1 cellular context compared by ENCODE assay signal in genomic region chr7:116454377-116454776, GRCh38.
TF ChIP-seq lines count a peak whose summit lies in the region.

No MANE protein-coding gene starts in this region.

TF ChIP-seq in HCT116, 20 proteins besides CTCF, POLR2A, EP300 and RAD21 (continued from another document):
- TF ChIP-seq ZBTB33 (IDR thresholded peaks at IDR 0.05; ENCODE audit: extremely low read depth, insufficient replicate concordance, low read length) = no peak
- TF ChIP-seq CEBPB (IDR thresholded peaks at IDR 0.05; ENCODE audit: low read depth) = no peak
- TF ChIP-seq MAX (IDR thresholded peaks at IDR 0.05) = no peak
- no peak for TF ChIP-seq SIN3A (IDR thresholded peaks at IDR 0.05; ENCODE audit: low read depth)
- no peak for TF ChIP-seq SP1 (IDR thresholded peaks at IDR 0.05; ENCODE audit: low read depth)
- TF ChIP-seq FOSL1 (IDR thresholded peaks at IDR 0.05; ENCODE audit: low read depth) = no peak
- TF ChIP-seq JUND (IDR thresholded peaks at IDR 0.05) = no peak
- TF ChIP-seq POLR2AphosphoS5 (IDR thresholded peaks at IDR 0.05; ENCODE audit: low read depth, low read length) = no peak
- no peak for TF ChIP-seq TCF7L2 (IDR thresholded peaks at IDR 0.05; ENCODE audit: borderline replicate concordance, extremely low read depth, insufficient read depth, insufficient read length)
- no peak for TF ChIP-seq ATF3 (IDR thresholded peaks at IDR 0.05)
- no peak for TF ChIP-seq YY1 (IDR thresholded peaks at IDR 0.05; ENCODE audit: extremely low read depth, insufficient replicate concordance, low read depth, low read length)
- TF ChIP-seq REST (IDR thresholded peaks at IDR 0.05; ENCODE audit: low read depth) = no peak
- no peak for TF ChIP-seq ZFX (IDR thresholded peaks at IDR 0.05)
- no peak for TF ChIP-seq EZH2 (IDR thresholded peaks at IDR 0.05)
- TF ChIP-seq ZNF274 (IDR thresholded peaks at IDR 0.05; ENCODE audit: low read depth, low read length) = no peak
- TF ChIP-seq SRF (IDR thresholded peaks at IDR 0.05; ENCODE audit: low read depth) = no peak
- no peak for TF ChIP-seq EZH2phosphoT487 (IDR thresholded peaks at IDR 0.05; ENCODE audit: borderline replicate concordance)
- TF ChIP-seq CBX3 (IDR thresholded peaks at IDR 0.05; ENCODE audit: low read depth) = no peak
